ENCODE assay signal across 27 cellular contexts in the genomic region with DNA sequence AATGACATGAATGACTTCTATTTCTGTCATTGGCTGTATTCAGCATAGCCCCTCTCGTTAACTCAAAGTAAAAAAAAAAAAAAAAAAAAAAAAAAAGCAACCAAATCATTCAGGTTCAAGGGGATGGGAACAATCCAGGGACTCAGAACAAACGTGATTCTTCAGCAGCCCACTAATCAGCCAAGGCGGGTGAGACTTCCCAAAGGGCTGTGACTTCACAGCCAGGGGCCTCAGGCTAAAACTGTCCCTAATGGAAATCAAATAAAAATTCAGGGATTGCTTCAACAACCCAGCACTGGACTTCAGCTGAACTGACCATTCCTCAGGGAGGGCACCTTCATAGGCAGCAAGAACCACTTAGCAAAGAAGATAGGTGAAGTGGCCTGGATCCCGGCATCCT.
"Had no signal": no experiment of that assay in that cellular context is flagged by ENCODE, and none has a peak within 500 bp of the region (broad histone marks: within the 10 kb centered on the region; RNA-seq: fewer than 3 reads in every experiment).

No MANE protein-coding gene starts in this region.

- FAIRE-seq: endothelial cell of umbilical vein, keratinocyte had no signal

- H3K27me3 ChIP-seq: gastroesophageal sphincter, neural progenitor cell, right lobe of liver, testis, transverse colon, uterus had no signal

- DNase-seq: activated B cell treated with CpG ODN at 0.5 μM for 24 hours; activated CD8-positive, alpha-beta memory T cell treated with anti-CD3 and anti-CD28 coated beads, Interleukin-2, amount 10 ng/mL, durations not matched to agents 7 days and 5 days; activated CD8-positive, alpha-beta T cell treated with anti-CD3 and anti-CD28 coated beads, Interleukin-2, amount 10 ng/mL, durations not matched to agents 7 days and 5 days; activated naive CD4-positive, alpha-beta T cell; activated T-cell treated with anti-CD3 and anti-CD28 coated beads, Interleukin-2, amount 50 U/mL, for 48 hours; anterior cingulate cortex; cerebellar nuclear complex; cortex of kidney; effector memory CD8-positive, alpha-beta T cell; hippocampal formation; left colon; mammary epithelial cell; midbrain; naive thymus-derived CD8-positive, alpha-beta T cell; occipital lobe; right lobe of liver; stimulated activated CD4-positive, alpha-beta T cell treated with anti-CD3 and anti-CD28 coated beads, Interleukin-4, amount 100 ng/mL, for 1 hour; stimulated activated naive CD8-positive, alpha-beta T cell treated with anti-CD3 and anti-CD28 coated beads, Interleukin-15, Interleukin-2, amounts not matched to agents 100 U/mL and 50 U/mL, for 24 hours; T-helper 2 cell; testis; transverse colon; uterus had no signal

- H3K4me3 ChIP-seq: gastroesophageal sphincter, neural progenitor cell, right lobe of liver, testis, transverse colon, uterus had no signal

- H3K27ac ChIP-seq: gastroesophageal sphincter, neural progenitor cell, right lobe of liver, testis, transverse colon, uterus had no signal

- H3K36me3 ChIP-seq: gastroesophageal sphincter, neural progenitor cell, right lobe of liver, transverse colon, uterus had no signal

- ATAC-seq: activated CD8-positive, alpha-beta memory T cell treated with anti-CD3 and anti-CD28 coated beads, Interleukin-2, amount 10 ng/mL, durations not matched to agents 7 days and 5 days; activated CD8-positive, alpha-beta T cell treated with anti-CD3 and anti-CD28 coated beads, Interleukin-2, amount 10 ng/mL, durations not matched to agents 7 days and 5 days; activated naive CD4-positive, alpha-beta T cell treated with anti-CD3 and anti-CD28 coated beads, Interleukin-2, amount 50 U/mL, for 72 hours; effector memory CD8-positive, alpha-beta T cell; gastroesophageal sphincter; naive thymus-derived CD8-positive, alpha-beta T cell; right lobe of liver; stimulated activated naive CD8-positive, alpha-beta T cell treated with anti-CD3 and anti-CD28 coated beads, Interleukin-15, Interleukin-2, amounts not matched to agents 100 U/mL and 50 U/mL, for 24 hours had no signal

- H3K4me1 ChIP-seq: neural progenitor cell, testis, uterus had no signal

- H3K9me3 ChIP-seq: gastroesophageal sphincter, right lobe of liver, testis, transverse colon, uterus had no signal
